In the genomic region with DNA sequence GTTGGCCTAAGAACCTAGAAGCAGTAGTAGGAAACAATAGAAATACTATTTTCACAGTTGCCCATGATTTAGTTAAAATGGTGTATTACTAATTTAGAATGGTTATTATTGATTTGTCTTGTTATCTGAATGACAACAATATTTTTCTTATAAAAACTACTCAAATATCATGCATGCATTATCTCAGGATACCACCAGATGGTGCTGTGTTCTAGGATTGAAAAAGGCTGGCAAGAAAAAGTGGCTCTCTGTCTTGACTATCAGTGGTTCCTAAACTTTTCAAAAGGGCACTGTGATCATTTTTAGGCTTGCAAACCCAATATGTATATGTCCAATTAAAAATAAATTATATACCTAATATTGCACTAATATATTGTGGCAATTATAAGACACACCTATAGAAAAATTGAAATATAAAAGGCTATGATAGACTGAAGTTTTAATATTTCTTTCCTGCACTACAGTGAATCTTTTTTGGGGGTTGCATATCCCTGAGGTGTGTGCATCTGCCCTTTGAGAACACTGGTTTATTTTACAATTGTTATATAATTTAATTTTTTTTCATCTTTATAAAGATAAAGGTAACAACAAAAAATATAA, we compare ENCODE assay signal across 7 cellular contexts.
A peak's percentile ranks its signal among the peaks of the same experiment; 100 is the strongest.
DNase-seq lines count a peak whose midpoint lies in the region; ATAC-seq, FAIRE-seq and TF ChIP-seq lines count a peak whose summit lies in the region.

No MANE protein-coding gene starts in this region.

- H2BK5ac ChIP-seq in H9 (ENCODE audit: insufficient read length, low read length), result no peak overlapping the region

- no peak overlapping the region for H3K4me3 ChIP-seq in neural cell (ENCODE audit: low read length)

- peak; percentile 87 for TF ChIP-seq RAD21 in neural cell (conservative IDR thresholded peaks at IDR 0.05)

- H3K4me2 ChIP-seq in H9 (ENCODE audit: insufficient read depth, insufficient read length, low read length), result no peak overlapping the region
- no peak overlapping the region for H3K4me2 ChIP-seq in neural cell (ENCODE audit: low read length)

- TF ChIP-seq CTCF in H9 (conservative IDR thresholded peaks at IDR 0.05) (peak; percentile 89), neural cell (IDR thresholded peaks at IDR 0.05; ENCODE audit: poor library complexity, severe bottlenecking) (peak; percentile 84)

- ATAC-seq in stimulated activated memory B cell treated with anti-CD40 and anti-IgM and Interleukin-4, amounts not matched to agents 10 μg/mL and 1 μg/mL and 100 μg/mL, for 72 hours, result no peak
- ATAC-seq in activated CD8-positive, alpha-beta memory T cell treated with anti-CD3 and anti-CD28 coated beads, Interleukin-2, amount 10 ng/mL, durations not matched to agents 7 days and 5 days, result no peak

- H3K56ac ChIP-seq in H9 (ENCODE audit: insufficient read length, low read depth, low read length), result no peak overlapping the region

- CTCF ChIA-PET in activated CD8-positive, alpha-beta memory T cell treated with anti-CD3 and anti-CD28 coated beads, Interleukin-2, amount 10 ng/mL, durations not matched to agents 7 days and 5 days (lab: Charles Lee), result no interaction called here

- H3K18ac ChIP-seq in H9 (ENCODE audit: insufficient read length, low read depth, low read length), result no peak overlapping the region

- no peaks in the 10 kb centered on the region for H3K27me3 Mint-ChIP-seq in H9 (ENCODE audit: low read depth)
- H3K27me3 Mint-ChIP-seq in stimulated activated memory B cell treated with anti-CD40 and anti-IgM and Interleukin-4, amounts not matched to agents 10 μg/mL and 1 μg/mL and 100 μg/mL, for 72 hours, result peaks cover 8% of the 10 kb centered on the region
- no peaks in the 10 kb centered on the region for H3K27me3 Mint-ChIP-seq in activated CD8-positive, alpha-beta memory T cell treated with anti-CD3 and anti-CD28 coated beads, Interleukin-2, amount 10 ng/mL, durations not matched to agents 7 days and 5 days

- no peaks in the 10 kb centered on the region for H3K9me3 Mint-ChIP-seq in H9
- no peaks in the 10 kb centered on the region for H3K9me3 Mint-ChIP-seq in stimulated activated memory B cell treated with anti-CD40 and anti-IgM and Interleukin-4, amounts not matched to agents 10 μg/mL and 1 μg/mL and 100 μg/mL, for 72 hours
- H3K9me3 Mint-ChIP-seq in activated CD8-positive, alpha-beta memory T cell treated with anti-CD3 and anti-CD28 coated beads, Interleukin-2, amount 10 ng/mL, durations not matched to agents 7 days and 5 days (ENCODE audit: low read depth), result no peaks in the 10 kb centered on the region

- H3K4ac ChIP-seq in H9 (ENCODE audit: low read depth, low read length), result no peak overlapping the region

- no peak overlapping the region for H3K27ac Mint-ChIP-seq in H9
- H3K27ac Mint-ChIP-seq in stimulated activated memory B cell treated with anti-CD40 and anti-IgM and Interleukin-4, amounts not matched to agents 10 μg/mL and 1 μg/mL and 100 μg/mL, for 72 hours, result no peak overlapping the region
- no peak overlapping the region for H3K27ac Mint-ChIP-seq in activated CD8-positive, alpha-beta memory T cell treated with anti-CD3 and anti-CD28 coated beads, Interleukin-2, amount 10 ng/mL, durations not matched to agents 7 days and 5 days

- no peaks in the 10 kb centered on the region for H3K36me3 ChIP-seq in neural cell (ENCODE audit: insufficient read depth, low read length)

- H3K36me3 Mint-ChIP-seq in H9 (ENCODE audit: insufficient read depth in 1 of 3, low read depth in 3 of 3), result no peaks in the 10 kb centered on the region
- no peaks in the 10 kb centered on the region for H3K36me3 Mint-ChIP-seq in stimulated activated memory B cell treated with anti-CD40 and anti-IgM and Interleukin-4, amounts not matched to agents 10 μg/mL and 1 μg/mL and 100 μg/mL, for 72 hours
- H3K36me3 Mint-ChIP-seq in activated CD8-positive, alpha-beta memory T cell treated with anti-CD3 and anti-CD28 coated beads, Interleukin-2, amount 10 ng/mL, durations not matched to agents 7 days and 5 days, result no peaks in the 10 kb centered on the region

- H4K91ac ChIP-seq in H9 (ENCODE audit: insufficient read length, low read depth, low read length), result no peak overlapping the region

- no peaks in the 10 kb centered on the region for H4K20me1 ChIP-seq in H9 (ENCODE audit: control insufficient read depth, insufficient read depth, insufficient read length)
- H4K20me1 ChIP-seq in neural cell (ENCODE audit: insufficient read depth), result no peaks in the 10 kb centered on the region

- H3K79me2 ChIP-seq in H9 (ENCODE audit: insufficient read depth, low read length) (no peaks in the 10 kb centered on the region), neural cell (replicated peaks; ENCODE audit: insufficient read depth, low read length) (no peaks in the 10 kb centered on the region)

- H3K4me1 Mint-ChIP-seq in H9, result no peaks in the 10 kb centered on the region
- no peaks in the 10 kb centered on the region for H3K4me1 Mint-ChIP-seq in stimulated activated memory B cell treated with anti-CD40 and anti-IgM and Interleukin-4, amounts not matched to agents 10 μg/mL and 1 μg/mL and 100 μg/mL, for 72 hours
- no peaks in the 10 kb centered on the region for H3K4me1 Mint-ChIP-seq in activated CD8-positive, alpha-beta memory T cell treated with anti-CD3 and anti-CD28 coated beads, Interleukin-2, amount 10 ng/mL, durations not matched to agents 7 days and 5 days

- H3K14ac ChIP-seq in H9 (ENCODE audit: insufficient read depth, low read length), result no peak overlapping the region

- no peak overlapping the region for H2BK12ac ChIP-seq in H9 (ENCODE audit: insufficient read length, low read depth, low read length)

- H2AFZ ChIP-seq in H9 (ENCODE audit: low read length) (no peak overlapping the region), neural cell (ENCODE audit: low read depth, low read length) (no peak overlapping the region)

- no peak overlapping the region for H4K8ac ChIP-seq in H9 (replicated peaks; ENCODE audit: insufficient read length, low read depth, low read length)

- H3K23ac ChIP-seq in H9 (ENCODE audit: insufficient read length, low read depth, low read length), result no peak overlapping the region

- H2AK5ac ChIP-seq in H9 (ENCODE audit: insufficient read length, low read length), result no peak overlapping the region

- no peak overlapping the region for H3K9ac ChIP-seq in H9 (ENCODE audit: extremely low read depth, insufficient read length, low read length)
- no peak overlapping the region for H3K9ac ChIP-seq in neural cell (ENCODE audit: low read length)

- H4K5ac ChIP-seq in H9 (ENCODE audit: insufficient read length, low read depth, low read length), result no peak overlapping the region

- H3K27ac ChIP-seq in H9 (ENCODE audit: insufficient read length, low read depth, low read length) (no peak overlapping the region), neural cell (ENCODE audit: low read length) (no peak overlapping the region)

- peak; percentile 14 for FAIRE-seq in colon (lab: Jason Lieb, UNC)

- H3K9me2 ChIP-seq in neural cell (ENCODE audit: insufficient read depth, low read length), result no peaks in the 10 kb centered on the region

- DNase-seq in DMS53 treated with DMSO at 0.1 percent for 48 hours (lab: John Stamatoyannopoulos, UW; ENCODE audit: unreplicated experiment), result peak; percentile 38
- DNase-seq in H9, result no peak
- peak; percentile 58 for DNase-seq in NCI-H69 (lab: John Stamatoyannopoulos, UW)
- no peak for DNase-seq in activated CD8-positive, alpha-beta memory T cell treated with anti-CD3 and anti-CD28 coated beads, Interleukin-2, amount 10 ng/mL, durations not matched to agents 7 days and 5 days

- no peak overlapping the region for H3K4me3 Mint-ChIP-seq in H9
- H3K4me3 Mint-ChIP-seq in stimulated activated memory B cell treated with anti-CD40 and anti-IgM and Interleukin-4, amounts not matched to agents 10 μg/mL and 1 μg/mL and 100 μg/mL, for 72 hours, result no peak overlapping the region
- H3K4me3 Mint-ChIP-seq in activated CD8-positive, alpha-beta memory T cell treated with anti-CD3 and anti-CD28 coated beads, Interleukin-2, amount 10 ng/mL, durations not matched to agents 7 days and 5 days, result no peak overlapping the region

- H2BK15ac ChIP-seq in H9 (ENCODE audit: low read depth, low read length), result no peak overlapping the region

- TF ChIP-seq EP300 in neural cell (conservative IDR thresholded peaks at IDR 0.05; ENCODE audit: poor library complexity, severe bottlenecking), result no peak

- H3F3A ChIP-seq in neural cell (ENCODE audit: insufficient read depth, low read length, poor library complexity, severe bottlenecking), result no peaks in the 10 kb centered on the region

- no peak overlapping the region for H2BK20ac ChIP-seq in H9 (ENCODE audit: low read depth, low read length, poor library complexity, severe bottlenecking)

- no peaks in the 10 kb centered on the region for H3K9me3 ChIP-seq in H9 (ENCODE audit: control insufficient read depth, low read depth, low read length)
- H3K9me3 ChIP-seq in neural cell (ENCODE audit: low read length), result no peaks in the 10 kb centered on the region

- no peak overlapping the region for H2BK120ac ChIP-seq in H9 (ENCODE audit: low read depth, low read length, poor library complexity, severe bottlenecking)

- H3T11ph ChIP-seq in H9 (ENCODE audit: low read length), result no peak overlapping the region

- no peaks in the 10 kb centered on the region for H3K23me2 ChIP-seq in H9 (ENCODE audit: insufficient read length, low read depth, low read length, poor library complexity, severe bottlenecking)

- H3K4me1 ChIP-seq in H9 (ENCODE audit: insufficient read depth, low read length), result no peaks in the 10 kb centered on the region

- H3K27me3 ChIP-seq in H9 (ENCODE audit: insufficient read depth, low read length) (no peaks in the 10 kb centered on the region), neural cell (ENCODE audit: insufficient read depth, low read depth, low read length) (no peaks in the 10 kb centered on the region)

- no peaks in the 10 kb centered on the region for H3K79me1 ChIP-seq in H9 (ENCODE audit: insufficient read depth, low read depth, low read length, poor library complexity, severe bottlenecking)

TF ChIP-seq in neural cell, 6 proteins besides CTCF, POLR2A, EP300 and RAD21:
- TF ChIP-seq SMC3 (conservative IDR thresholded peaks at IDR 0.05; ENCODE audit: poor library complexity) (peak; percentile 86), TAF1 (IDR thresholded peaks at IDR 0.05; ENCODE audit: low read depth) (no peak)

Comparison
In these comparisons a context has a peak if more than half of its experiments do, and no peak if none do; other contexts are left out.
1. DNase-seq: peak in DMS53 treated with DMSO at 0.1 percent for 48 hours (single experiment) and NCI-H69 (single experiment); none in H9 (single experiment) and activated CD8-positive, alpha-beta memory T cell treated with anti-CD3 and anti-CD28 coated beads, Interleukin-2, amount 10 ng/mL, durations not matched to agents 7 days and 5 days (single experiment).